ENCODE assay signal across 20 cellular contexts in genomic region chr11:62054081-62054480, GRCh38.
"Had no signal": no experiment of that assay in that cellular context is flagged by ENCODE, and none has a peak within 500 bp of the region (broad histone marks: within the 10 kb centered on the region; RNA-seq: fewer than 3 reads in every experiment).

No MANE protein-coding gene starts in this region.

- FAIRE-seq: astrocyte, RCC 7860 had no signal

- H3K9me3 Mint-ChIP-seq: activated CD4-positive, alpha-beta memory T cell treated with anti-CD3 and anti-CD28 coated beads for 36 hours; activated CD4-positive, alpha-beta T cell treated with anti-CD3 and anti-CD28 coated beads, Interleukin-2, amount 10 ng/mL, durations not matched to agents 7 days and 5 days; activated T-cell treated with anti-CD3 and anti-CD28 coated beads, Interleukin-2, amount 50 U/mL, for 4 hours; central memory CD8-positive, alpha-beta T cell had no signal

- H3K27ac Mint-ChIP-seq: activated CD4-positive, alpha-beta memory T cell treated with anti-CD3 and anti-CD28 coated beads for 36 hours; activated CD4-positive, alpha-beta T cell treated with anti-CD3 and anti-CD28 coated beads, Interleukin-2, amount 10 ng/mL, durations not matched to agents 7 days and 5 days; activated naive CD8-positive, alpha-beta T cell had no signal

- H3K4me1 Mint-ChIP-seq: activated CD4-positive, alpha-beta T cell treated with anti-CD3 and anti-CD28 coated beads, Interleukin-2, amount 10 ng/mL, durations not matched to agents 7 days and 5 days; central memory CD8-positive, alpha-beta T cell had no signal

- H3K36me3 Mint-ChIP-seq: activated CD4-positive, alpha-beta memory T cell treated with anti-CD3 and anti-CD28 coated beads for 36 hours; activated naive CD8-positive, alpha-beta T cell; brain had no signal

- H3K27me3 Mint-ChIP-seq: activated CD4-positive, alpha-beta T cell treated with anti-CD3 and anti-CD28 coated beads, Interleukin-2, amount 10 ng/mL, durations not matched to agents 7 days and 5 days; activated naive CD8-positive, alpha-beta T cell had no signal

- ATAC-seq: activated T-cell treated with anti-CD3 and anti-CD28 coated beads, Interleukin-2, amount 50 U/mL, for 4 hours had no signal

- H3K27ac ChIP-seq: VCaP had no signal

- H3K4me3 Mint-ChIP-seq: activated CD4-positive, alpha-beta memory T cell treated with anti-CD3 and anti-CD28 coated beads for 36 hours; activated CD4-positive, alpha-beta T cell treated with anti-CD3 and anti-CD28 coated beads, Interleukin-2, amount 10 ng/mL, durations not matched to agents 7 days and 5 days; activated naive CD8-positive, alpha-beta T cell; activated T-cell treated with anti-CD3 and anti-CD28 coated beads, Interleukin-2, amount 50 U/mL, for 4 hours; brain; central memory CD8-positive, alpha-beta T cell had no signal

- DNase-seq: activated CD4-positive, CD25-positive, alpha-beta regulatory T cell; activated CD8-positive, alpha-beta memory T cell treated with anti-CD3 and anti-CD28 coated beads for 24 hours; activated effector memory CD4-positive, alpha-beta T cell treated with anti-CD3 and anti-CD28 coated beads, Interleukin-2, amount 50 U/mL, for 16 hours; activated naive CD4-positive, alpha-beta T cell treated with Interleukin-2 at 50 U/mL for 16 hours; activated T-cell treated with anti-CD3 and anti-CD28 coated beads, Interleukin-2, amount 50 U/mL, for 4 hours; amygdala; KG1; NCI-H1694; NCI-H2029; NCI-H226; NCI-H510A; SHP77 treated with DMSO at 0.1 percent for 48 hours had no signal
